ENCODE assay signal across 7 cellular contexts in the genomic region with DNA sequence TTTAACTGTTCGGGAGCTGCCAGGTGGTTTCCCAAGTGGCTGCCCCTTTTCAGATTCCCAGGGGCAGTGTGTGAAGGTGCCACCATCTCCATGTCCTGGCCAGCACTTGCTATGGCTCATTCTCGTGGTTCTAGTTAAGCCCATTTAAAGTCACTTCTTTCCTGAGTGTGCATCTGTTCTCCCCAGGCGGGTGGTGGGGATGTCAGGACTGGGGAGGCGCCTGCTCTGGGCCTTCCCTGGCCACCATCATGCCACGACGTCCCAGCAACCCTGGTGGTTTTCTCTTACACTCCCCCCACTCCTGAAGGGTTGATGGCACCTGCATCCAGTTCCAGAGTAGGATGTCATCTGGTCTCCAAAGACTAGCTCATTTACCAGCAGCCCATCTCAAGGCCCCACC.
"Had no signal": no experiment of that assay in that cellular context is flagged by ENCODE, and none has a peak within 500 bp of the region (broad histone marks: within the 10 kb centered on the region; RNA-seq: fewer than 3 reads in every experiment).

No MANE protein-coding gene starts in this region.

- DNase-seq: H9, HCEC 1CT, KBM-7 had no signal

- H3K27ac ChIP-seq: HL-60, KMS-11 had no signal

- ATAC-seq: GM23338, HepG2 had no signal

- H3K4me2 ChIP-seq: GM23338, KMS-11 had no signal

- H3K4me3 ChIP-seq: GM23338 had no signal

- H3K9ac ChIP-seq: KMS-11 had no signal
